Comparison of ENCODE assay signal across 22 cellular contexts in the genomic region with DNA sequence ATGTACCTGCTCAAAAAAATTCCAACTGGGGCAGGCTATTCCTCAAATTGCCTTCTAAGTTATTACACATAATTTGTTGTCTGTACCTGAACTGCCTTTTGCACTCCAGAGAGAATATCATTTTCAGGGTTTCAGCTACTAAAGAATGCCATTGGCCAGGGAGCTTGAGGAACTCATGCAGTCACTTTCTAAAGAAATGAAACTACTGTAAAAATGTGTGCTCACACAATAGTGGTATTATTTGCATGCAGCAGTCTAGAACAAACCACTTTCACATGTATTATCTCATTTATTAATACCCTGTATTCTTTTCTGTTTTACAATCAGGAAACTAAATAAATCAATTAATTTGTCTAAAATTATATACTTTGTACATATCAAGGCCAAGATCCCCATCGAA.
A peak's percentile ranks its signal among the peaks of the same experiment; 100 is the strongest.
DNase-seq lines count a peak whose midpoint lies in the region; ATAC-seq and TF ChIP-seq lines count a peak whose summit lies in the region.
"Had no signal": no experiment of that assay in that cellular context is flagged by ENCODE, and none has a peak within 500 bp of the region (broad histone marks: within the 10 kb centered on the region; RNA-seq: fewer than 3 reads in every experiment).

No MANE protein-coding gene starts in this region.

- no peak overlapping the region for H3K27ac ChIP-seq in transverse colon
- no peak overlapping the region for H3K27ac ChIP-seq in neuronal stem cell (replicated peaks; ENCODE audit: low read length)
- H3K27ac ChIP-seq: brain microvascular endothelial cell, pancreas had no signal

- no peak for TF ChIP-seq EP300 in transverse colon (IDR thresholded peaks at IDR 0.05; ENCODE audit: low read depth)

- no peak overlapping the region for H3K18ac ChIP-seq in neuronal stem cell (ENCODE audit: low read length)

- no peak overlapping the region for H2BK120ac ChIP-seq in neuronal stem cell (ENCODE audit: low read depth, low read length)

- H2BK12ac ChIP-seq in neuronal stem cell (ENCODE audit: low read length), result no peak overlapping the region

- H3K23ac ChIP-seq in neuronal stem cell (ENCODE audit: low read depth, low read length, poor library complexity), result no peak overlapping the region

- H3K4me2 ChIP-seq in neuronal stem cell (ENCODE audit: insufficient read depth, low read length, poor library complexity, severe bottlenecking), result no peak overlapping the region

- DNase-seq in transverse colon, result no peak
- DNase-seq in omental fat pad (ENCODE audit: low spot score), result no peak
- no peak for DNase-seq in neuronal stem cell (ENCODE audit: low spot score)
- DNase-seq in lower leg skin (ENCODE audit: low spot score in 2 of 2), result no peak
- DNase-seq: activated CD8-positive, alpha-beta T cell treated with anti-CD3 and anti-CD28 coated beads for 36 hours; activated T-cell treated with anti-CD3 and anti-CD28 coated beads, Interleukin-2, amount 50 U/mL, for 48 hours; brain microvascular endothelial cell; CD4-positive, alpha-beta memory T cell; cortex of kidney; hypothalamus; naive thymus-derived CD4-positive, alpha-beta T cell; NCI-H1105 treated with DMSO at 0.1 percent for 48 hours; NCI-H524; pancreas; SIG-M5; stimulated activated CD4-positive, alpha-beta T cell treated with anti-CD3 and anti-CD28 coated beads, Interleukin-2, amount 100 ng/mL, for 24 hours had no signal

- no peak overlapping the region for H3K4ac ChIP-seq in neuronal stem cell (ENCODE audit: low read length)

- ATAC-seq in GM18858 (IDR thresholded peaks at IDR 0.05; ENCODE audit: unreplicated experiment) (peak; percentile 95), GM21423 (IDR thresholded peaks at IDR 0.05; ENCODE audit: unreplicated experiment) (peak; percentile 79), HG03039 (IDR thresholded peaks at IDR 0.05; ENCODE audit: unreplicated experiment) (peak; percentile 61), HG03565 (IDR thresholded peaks at IDR 0.05; ENCODE audit: unreplicated experiment) (peak; percentile 86), omental fat pad (ENCODE audit: low FRiP score) (no peak)
- ATAC-seq: activated CD8-positive, alpha-beta T cell treated with anti-CD3 and anti-CD28 coated beads for 36 hours; naive thymus-derived CD4-positive, alpha-beta T cell; pancreas; sciatic nerve; WTC11 had no signal

- no peak overlapping the region for H4K8ac ChIP-seq in neuronal stem cell (ENCODE audit: low read depth, low read length)

- in situ Hi-C loops in transverse colon (cut with MboI; ENCODE audit: low pct_ligation_motif_present in 1 of 4, low pct_unique_long_range_greater_than_20kb in 1 of 4, low sequenced_read_pairs in 3 of 4), result no loop called here

- no peak overlapping the region for H4K91ac ChIP-seq in neuronal stem cell (ENCODE audit: low read depth, low read length, poor library complexity)

- TF ChIP-seq CTCF in transverse colon (IDR thresholded peaks at IDR 0.05) (no peak), omental fat pad (IDR thresholded peaks at IDR 0.05) (no peak), lower leg skin (IDR thresholded peaks at IDR 0.05) (no peak)

- intact Hi-C loops in transverse colon (cut with DNase I; ENCODE audit: low total_unique reads), result no loop called here
- intact Hi-C loops in lower leg skin (cut with DNase I; ENCODE audit: low total_unique reads), result no loop called here

- 73 to 75% methylated on average over 1 of the region's 1 CpG for WGBS in transverse colon (ENCODE audit: low coverage in 1 of 2), 2 donors
- WGBS in neuronal stem cell (ENCODE audit: extremely low coverage in 2 of 2, insufficient read length in 2 of 2, insufficient replicate concordance in 1 of 2), 2 donors, result no CpG with 5 or more reads among the region's 1 CpG
- 92 to 95% methylated on average over 1 of the region's 1 CpG for WGBS in lower leg skin, 2 donors

- no peak overlapping the region for H3K9ac ChIP-seq in neuronal stem cell (ENCODE audit: low read depth, low read length, poor library complexity)

- H3K36me3 ChIP-seq in transverse colon (no peaks in the 10 kb centered on the region), neuronal stem cell (replicated peaks in 1 of 2; ENCODE audit: control insufficient read depth in 2 of 2, insufficient read depth in 2 of 2, low read length in 2 of 2) (no peaks in the 10 kb centered on the region)
- H3K36me3 ChIP-seq: brain microvascular endothelial cell, pancreas had no signal

- no peak overlapping the region for H2AFZ ChIP-seq in neuronal stem cell (ENCODE audit: low read length)

- H2BK15ac ChIP-seq in neuronal stem cell (ENCODE audit: low read length), result no peak overlapping the region

- no peak overlapping the region for H3K14ac ChIP-seq in neuronal stem cell (ENCODE audit: low read length)

- H2AK5ac ChIP-seq in neuronal stem cell (ENCODE audit: low read depth, low read length), result no peak overlapping the region

- H3K9me3 ChIP-seq in transverse colon, result no peaks in the 10 kb centered on the region
- no peaks in the 10 kb centered on the region for H3K9me3 ChIP-seq in neuronal stem cell (replicated peaks in 1 of 2; ENCODE audit: control insufficient read depth in 2 of 2, insufficient read depth in 1 of 2, low read depth in 1 of 2, low read length in 2 of 2)
- H3K9me3 ChIP-seq: pancreas had no signal

- TF ChIP-seq POLR2A in transverse colon (IDR thresholded peaks at IDR 0.05) (no peak), lower leg skin (IDR thresholded peaks at IDR 0.05) (no peak)

- no peak overlapping the region for H2BK5ac ChIP-seq in neuronal stem cell (ENCODE audit: low read length)

- H3K27me3 ChIP-seq in transverse colon (no peaks in the 10 kb centered on the region), neuronal stem cell (ENCODE audit: control insufficient read depth in 3 of 3, insufficient read depth in 3 of 3, low read depth in 1 of 3, low read length in 3 of 3) (no peaks in the 10 kb centered on the region)
- H3K27me3 ChIP-seq: brain microvascular endothelial cell, pancreas had no signal

- no peaks in the 10 kb centered on the region for H3K79me1 ChIP-seq in neuronal stem cell (ENCODE audit: low read depth, low read length)

- H3K4me3 ChIP-seq in transverse colon, result no peak overlapping the region
- H3K4me3 ChIP-seq in neuronal stem cell (ENCODE audit: low read length in 2 of 2), result no peak overlapping the region
- no peak overlapping the region for H3K4me3 ChIP-seq in lower leg skin (ENCODE audit: low read depth, poor library complexity, severe bottlenecking)
- H3K4me3 ChIP-seq: pancreas had no signal

- H3K4me1 ChIP-seq in transverse colon (no peaks in the 10 kb centered on the region), neuronal stem cell (ENCODE audit: control insufficient read depth in 2 of 2, insufficient read depth in 1 of 2, low read depth in 1 of 2, low read length in 2 of 2) (no peaks in the 10 kb centered on the region)
- H3K4me1 ChIP-seq: pancreas had no signal
